ENCODE assay signal across 8 cellular contexts in genomic region chr5:181221792-181222629, GRCh38. TPM values are rescaled to one million over a fixed set of nuclear protein-coding genes. Genes with fewer than 3 reads are reported as not detected.
A peak's percentile ranks its signal among the peaks of the same experiment; 100 is the strongest.
DNase-seq lines count a peak whose midpoint lies in the region; ATAC-seq, FAIRE-seq and TF ChIP-seq lines count a peak whose summit lies in the region.

No MANE protein-coding gene starts in this region.

- no peaks in the 10 kb centered on the region for H3K27me3 ChIP-seq in K562 (ENCODE audit: control insufficient read depth in 2 of 2, insufficient read depth in 2 of 2, low read length in 2 of 2)

- peak; percentile 51 for TF ChIP-seq POLR2A in K562 (conservative IDR thresholded peaks at IDR 0.05)

- FAIRE-seq in K562 (lab: Jason Lieb, UNC): peak; percentile 91

- no peaks in the 10 kb centered on the region for H4K20me1 ChIP-seq in K562 (replicated peaks; ENCODE audit: control insufficient read depth, insufficient read depth, low read length)

- H3K36me3 ChIP-seq in K562 (ENCODE audit: control insufficient read depth, insufficient read depth, low read length): peaks cover 19% of the 10 kb centered on the region

- BruUV-seq in K562 (replicated peaks; lab: Mats Ljungman, UMichigan): TSS peak; percentile 89

- H3K79me2 ChIP-seq in K562 (ENCODE audit: control insufficient read depth, insufficient read depth, low read length): peaks cover 29% of the 10 kb centered on the region

- peak overlapping the region; percentile 90 for H3K27ac ChIP-seq in K562 (ENCODE audit: extremely low read depth, low read depth, low read length)

- peak overlapping the region; percentile 95 for H2AFZ ChIP-seq in K562 (ENCODE audit: low read depth, low read length)

- CTCF ChIA-PET in K562 (lab: Yijun Ruan, JAX; ENCODE audit: low intra/inter-chr PET ratio): no interaction called here

- POLR2A ChIA-PET in K562 (lab: Yijun Ruan, JAX): interaction anchor here (0.6 to 1.7 kb wide), 8 partner anchors 13 to 385 kb away, joined by 3 to 8 read pairs (median 6); partner anchors contain the start of gene TRIM52

- intact Hi-C loops in K562 (cut with micrococcal nuclease): loop anchor here (1.0 to 2.0 kb wide), 3 partner anchors 15 to 35 kb away; no protein-coding TSS in a partner anchor

- WGBS in K562 (ENCODE audit: insufficient coverage, low coverage, missing lambda C conversion rate): under 1% methylated on average over 45 of the region's 50 CpGs

- H3K4me1 ChIP-seq in K562 (replicated peaks in 1 of 2; ENCODE audit: control insufficient read depth in 2 of 2, insufficient read depth in 2 of 2, low read length in 2 of 2): peaks cover 0 to 49% of the 10 kb centered on the region in 2 experiments; a peak in 4 of 5 replicates

- H3K4me2 ChIP-seq in K562 (ENCODE audit: insufficient read depth, low read length): peak overlapping the region; percentile 96

- peak; percentile 73 for TF ChIP-seq EP300 in K562 (IDR thresholded peaks at IDR 0.05; ENCODE audit: low read length)

- H3K9me1 ChIP-seq in K562 (ENCODE audit: control insufficient read depth, insufficient read depth, low read length): no peaks in the 10 kb centered on the region

- H3K9me3 ChIP-seq in K562 (replicated peaks; ENCODE audit: control insufficient read depth, insufficient read depth, low read depth, low read length): no peaks in the 10 kb centered on the region

- in situ Hi-C loops in GM13976 (cut with MboI; ENCODE audit: low sequenced_read_pairs, unreplicated experiment): no loop called here
- in situ Hi-C loops in K562 (cut with MboI): no loop called here

- ATAC-seq in HG02885 (IDR thresholded peaks at IDR 0.05; ENCODE audit: poor library complexity, unreplicated experiment): peak; percentile 28
- ATAC-seq in K562: peak; percentile 59

- H3K9ac ChIP-seq in K562 (ENCODE audit: insufficient read depth in 1 of 2, low read depth in 2 of 2, low read length in 2 of 2): peak overlapping the region; percentile 92 to 97

- no peak for TF ChIP-seq CTCF in GM13976 (IDR thresholded peaks at IDR 0.05; ENCODE audit: borderline replicate concordance, control extremely low read depth, extremely low read depth, insufficient read depth, missing control alignments)
- no peak for TF ChIP-seq CTCF in K562 (IDR thresholded peaks at IDR 0.05 in 2 of 3, conservative IDR thresholded peaks at IDR 0.05 in 1 of 3; ENCODE audit: insufficient read depth in 2 of 3, low read depth in 1 of 3, low read length in 3 of 3)

- peak overlapping the region; percentile 86 for H3K4me3 ChIP-seq in K562

- TF ChIP-seq RAD21 in K562 (CRISPR knock-in tag; conservative IDR thresholded peaks at IDR 0.05 in 1 of 2, IDR thresholded peaks at IDR 0.05 in 1 of 2): peak in 1 of 2 experiments; percentile 5; a peak in 1 of 4 replicates

- DNase-seq in GM13976 (ENCODE audit: low spot score) (peak; percentile 75), SK-N-DZ (ENCODE audit: low spot score) (peak; percentile 97), K562 (ENCODE audit: extremely low read depth in 1 of 4, low spot score in 3 of 4) (peak in 3 of 4 experiments; percentile 53 to 98 (median 81)), iPS-NIHi7 (ENCODE audit: extremely low spot score) (peak; percentile 61), NCI-H69 (lab: John Stamatoyannopoulos, UW) (no peak), amniotic stem cell (lab: John Stamatoyannopoulos, UW) (no peak)
- DNase-seq in stimulated activated CD4-positive, alpha-beta T cell treated with anti-CD3 and anti-CD28 coated beads, Interleukin-12 subunit alpha, Interleukin-12 subunit beta, amount 100 ng/mL, for 24 hours (ENCODE audit: low read depth in 2 of 2): peak; percentile 98 to 99

RNA-seq across cellular contexts. Expression of gene TRIM41, which starts 1.1 kb away (rescaled TPM):
- 12.7 and 19.2 TPM in 2 replicates for polyA plus RNA-seq in SK-N-DZ (2014; cell fraction: cytosol; rRNA removed)
- 56.8 and 82.1 TPM in 2 replicates for polyA plus RNA-seq in SK-N-DZ (2014; cell fraction: nucleus; rRNA removed)
- total RNA-seq in K562 (2011; cell fraction: chromatin; rRNA removed; ENCODE audit: low replicate concordance): 93.5 and 120 TPM in 2 replicates
- 59.6 and 64.0 TPM in 2 replicates for total RNA-seq in K562 (2011; cell fraction: nucleolus; rRNA removed)
- 84.3 and 102 TPM in 2 replicates for total RNA-seq in K562 (2011; cell fraction: nucleoplasm; rRNA removed)
- total RNA-seq in K562 (2014; rRNA removed) (29.5 and 31.6 TPM in 2 replicates), K562 (2014; rRNA removed; fragmentation: Illumina TruSeq; extraction: Trizol) (11.4 and 14.2 TPM in 2 replicates), K562 (2015; rRNA removed; fragmentation: Illumina TruSeq; extraction: Trizol) (21.7 and 25.6 TPM in 2 replicates), K562 (2021) (37.7 and 47.6 TPM in 2 replicates)
- polyA plus RNA-seq in K562 (2011; rRNA removed) (15.6 and 19.3 TPM in 2 replicates), K562 (2014; fragmentation: Illumina TruSeq; extraction: Trizol) (20.9 and 29.8 TPM in 2 replicates), K562 (2014; fragmentation: Nextera tagmentation; extraction: Ambion mirVana) (1 to 10 TPM; 1.8 to 2.1 TPM), K562 (2014; rRNA removed) (34.8 and 39.3 TPM in 2 replicates)
- 15.7 and 25.0 TPM in 2 replicates for polyA plus RNA-seq in K562 (2011; cell fraction: cytosol; rRNA removed)
- 121 and 125 TPM in 2 replicates for polyA plus RNA-seq in K562 (2011; cell fraction: nucleus; rRNA removed)
- polyA plus RNA-seq in K562 (2012): 32.5 and 45.1 TPM in 2 replicates
- 14.0 and 16.6 TPM in 2 replicates for polyA minus RNA-seq in K562 (2011; rRNA and poly(A)+ RNA removed)
- 7.3 and 9.5 TPM in 2 replicates for polyA minus RNA-seq in K562 (2011; cell fraction: cytosol; rRNA and poly(A)+ RNA removed)
- polyA minus RNA-seq in K562 (2011; cell fraction: nucleus; rRNA and poly(A)+ RNA removed): 19.9 and 22.7 TPM in 2 replicates

RNA-seq across cellular contexts. Expression of gene TRIM7, which starts 17.0 kb away (rescaled TPM):
- polyA plus RNA-seq in SK-N-DZ (2014; cell fraction: cytosol; rRNA removed): 0.17 and 1.8 TPM in 2 replicates
- polyA plus RNA-seq in SK-N-DZ (2014; cell fraction: nucleus; rRNA removed): 2.4 and 4.4 TPM in 2 replicates
- 5.4 and 8.3 TPM in 2 replicates for total RNA-seq in K562 (2011; cell fraction: chromatin; rRNA removed; ENCODE audit: low replicate concordance)
- 6.2 and 7.5 TPM in 2 replicates for total RNA-seq in K562 (2011; cell fraction: nucleolus; rRNA removed)
- 7.2 and 7.9 TPM in 2 replicates for total RNA-seq in K562 (2011; cell fraction: nucleoplasm; rRNA removed)
- 12.9 and 13.8 TPM in 2 replicates for total RNA-seq in K562 (2014; rRNA removed)
- 8.4 and 11.7 TPM in 2 replicates for total RNA-seq in K562 (2014; rRNA removed; fragmentation: Illumina TruSeq; extraction: Trizol)
- 8.9 and 9.0 TPM in 2 replicates for total RNA-seq in K562 (2015; rRNA removed; fragmentation: Illumina TruSeq; extraction: Trizol)
- 10.3 and 12.4 TPM in 2 replicates for total RNA-seq in K562 (2021)
- 7.1 and 12.6 TPM in 2 replicates for polyA plus RNA-seq in K562 (2011; rRNA removed)
- 4.5 and 12.8 TPM in 2 replicates for polyA plus RNA-seq in K562 (2011; cell fraction: cytosol; rRNA removed)
- 8.4 and 8.9 TPM in 2 replicates for polyA plus RNA-seq in K562 (2011; cell fraction: nucleus; rRNA removed)
- 6.9 and 17.6 TPM in 2 replicates for polyA plus RNA-seq in K562 (2012)
- 5.4 and 7.7 TPM in 2 replicates for polyA plus RNA-seq in K562 (2014; fragmentation: Illumina TruSeq; extraction: Trizol)
- 1 to 10 TPM; 2.6 to 3.2 TPM for polyA plus RNA-seq in K562 (2014; fragmentation: Nextera tagmentation; extraction: Ambion mirVana)
- polyA plus RNA-seq in K562 (2014; rRNA removed): 12.4 and 14.9 TPM in 2 replicates
- 3.3 and 4.2 TPM in 2 replicates for polyA minus RNA-seq in K562 (2011; rRNA and poly(A)+ RNA removed)
- 3.4 and 4.1 TPM in 2 replicates for polyA minus RNA-seq in K562 (2011; cell fraction: cytosol; rRNA and poly(A)+ RNA removed)
- 2.6 and 3.3 TPM in 2 replicates for polyA minus RNA-seq in K562 (2011; cell fraction: nucleus; rRNA and poly(A)+ RNA removed)

RNA-seq across cellular contexts. Expression of gene RACK1, which starts 21.7 kb away (rescaled TPM):
- 4,590 and 4,863 TPM in 2 replicates for polyA plus RNA-seq in SK-N-DZ (2014; cell fraction: cytosol; rRNA removed)
- polyA plus RNA-seq in SK-N-DZ (2014; cell fraction: nucleus; rRNA removed): 2,745 and 2,800 TPM in 2 replicates
- 854 and 1,455 TPM in 2 replicates for total RNA-seq in K562 (2011; cell fraction: chromatin; rRNA removed; ENCODE audit: low replicate concordance)
- total RNA-seq in K562 (2011; cell fraction: nucleolus; rRNA removed): 1,835 and 1,893 TPM in 2 replicates
- total RNA-seq in K562 (2011; cell fraction: nucleoplasm; rRNA removed): 1,718 and 2,743 TPM in 2 replicates
- total RNA-seq in K562 (2014; rRNA removed) (4,051 and 4,420 TPM in 2 replicates), K562 (2014; rRNA removed; fragmentation: Illumina TruSeq; extraction: Trizol) (2,268 and 2,618 TPM in 2 replicates), K562 (2015; rRNA removed; fragmentation: Illumina TruSeq; extraction: Trizol) (3,776 and 3,843 TPM in 2 replicates), K562 (2021) (2,303 and 2,318 TPM in 2 replicates)
- polyA plus RNA-seq in K562 (2011; rRNA removed) (3,764 and 5,908 TPM in 2 replicates), K562 (2014; fragmentation: Illumina TruSeq; extraction: Trizol) (3,833 and 4,270 TPM in 2 replicates), K562 (2014; fragmentation: Nextera tagmentation; extraction: Ambion mirVana) (1,000 to 10,000 TPM; 3,894 to 5,311 TPM), K562 (2014; rRNA removed) (3,427 and 3,846 TPM in 2 replicates)
- polyA plus RNA-seq in K562 (2011; cell fraction: cytosol; rRNA removed): 7,594 and 7,810 TPM in 2 replicates
- 2,830 and 3,465 TPM in 2 replicates for polyA plus RNA-seq in K562 (2011; cell fraction: nucleus; rRNA removed)
- 3,329 and 5,405 TPM in 2 replicates for polyA plus RNA-seq in K562 (2012)
- 4,917 and 6,085 TPM in 2 replicates for polyA minus RNA-seq in K562 (2011; rRNA and poly(A)+ RNA removed)
- polyA minus RNA-seq in K562 (2011; cell fraction: cytosol; rRNA and poly(A)+ RNA removed): 3,397 and 3,535 TPM in 2 replicates
- 973 and 1,854 TPM in 2 replicates for polyA minus RNA-seq in K562 (2011; cell fraction: nucleus; rRNA and poly(A)+ RNA removed)

RNA-seq across cellular contexts. Expression of gene TRIM52, which starts 38.9 kb away (rescaled TPM):
- polyA plus RNA-seq in SK-N-DZ (2014; cell fraction: cytosol; rRNA removed): 18.3 TPM in 2 replicates
- 31.7 and 40.4 TPM in 2 replicates for polyA plus RNA-seq in SK-N-DZ (2014; cell fraction: nucleus; rRNA removed)
- 34.8 and 81.1 TPM in 2 replicates for total RNA-seq in K562 (2011; cell fraction: chromatin; rRNA removed; ENCODE audit: low replicate concordance)
- total RNA-seq in K562 (2011; cell fraction: nucleolus; rRNA removed): 29.7 and 40.4 TPM in 2 replicates
- 48.1 and 60.9 TPM in 2 replicates for total RNA-seq in K562 (2011; cell fraction: nucleoplasm; rRNA removed)
- 6.1 and 6.5 TPM in 2 replicates for total RNA-seq in K562 (2014; rRNA removed)
- total RNA-seq in K562 (2014; rRNA removed; fragmentation: Illumina TruSeq; extraction: Trizol): 13.5 and 13.9 TPM in 2 replicates
- total RNA-seq in K562 (2015; rRNA removed; fragmentation: Illumina TruSeq; extraction: Trizol): 10.5 and 12.8 TPM in 2 replicates
- 13.5 and 14.2 TPM in 2 replicates for total RNA-seq in K562 (2021)
- polyA plus RNA-seq in K562 (2011; rRNA removed): 21.9 and 24.1 TPM in 2 replicates
- 5.6 and 11.8 TPM in 2 replicates for polyA plus RNA-seq in K562 (2011; cell fraction: cytosol; rRNA removed)
- 30.2 and 31.5 TPM in 2 replicates for polyA plus RNA-seq in K562 (2011; cell fraction: nucleus; rRNA removed)
- 12.9 and 20.0 TPM in 2 replicates for polyA plus RNA-seq in K562 (2012)
- 15.8 and 17.2 TPM in 2 replicates for polyA plus RNA-seq in K562 (2014; fragmentation: Illumina TruSeq; extraction: Trizol)
- polyA plus RNA-seq in K562 (2014; fragmentation: Nextera tagmentation; extraction: Ambion mirVana): 1 to 10 TPM; 3.3 to 3.7 TPM
- polyA plus RNA-seq in K562 (2014; rRNA removed): 18.0 and 20.0 TPM in 2 replicates
- polyA minus RNA-seq in K562 (2011; rRNA and poly(A)+ RNA removed): 17.6 and 20.0 TPM in 2 replicates
- polyA minus RNA-seq in K562 (2011; cell fraction: cytosol; rRNA and poly(A)+ RNA removed): 6.1 and 6.8 TPM in 2 replicates
- polyA minus RNA-seq in K562 (2011; cell fraction: nucleus; rRNA and poly(A)+ RNA removed): 11.4 and 21.9 TPM in 2 replicates

Comparison
In these comparisons a context has a peak if more than half of its experiments do, and no peak if none do; other contexts are left out.
1. DNase-seq: peak in GM13976 (single experiment), SK-N-DZ (single experiment), K562 (3 of 4), iPS-NIHi7 (single experiment) and stimulated activated CD4-positive, alpha-beta T cell treated with anti-CD3 and anti-CD28 coated beads, Interleukin-12 subunit alpha, Interleukin-12 subunit beta, amount 100 ng/mL, for 24 hours (2 of 2); none in NCI-H69 (single experiment) and amniotic stem cell (single experiment).